ENCODE assay signal across 8 cellular contexts in the genomic region with DNA sequence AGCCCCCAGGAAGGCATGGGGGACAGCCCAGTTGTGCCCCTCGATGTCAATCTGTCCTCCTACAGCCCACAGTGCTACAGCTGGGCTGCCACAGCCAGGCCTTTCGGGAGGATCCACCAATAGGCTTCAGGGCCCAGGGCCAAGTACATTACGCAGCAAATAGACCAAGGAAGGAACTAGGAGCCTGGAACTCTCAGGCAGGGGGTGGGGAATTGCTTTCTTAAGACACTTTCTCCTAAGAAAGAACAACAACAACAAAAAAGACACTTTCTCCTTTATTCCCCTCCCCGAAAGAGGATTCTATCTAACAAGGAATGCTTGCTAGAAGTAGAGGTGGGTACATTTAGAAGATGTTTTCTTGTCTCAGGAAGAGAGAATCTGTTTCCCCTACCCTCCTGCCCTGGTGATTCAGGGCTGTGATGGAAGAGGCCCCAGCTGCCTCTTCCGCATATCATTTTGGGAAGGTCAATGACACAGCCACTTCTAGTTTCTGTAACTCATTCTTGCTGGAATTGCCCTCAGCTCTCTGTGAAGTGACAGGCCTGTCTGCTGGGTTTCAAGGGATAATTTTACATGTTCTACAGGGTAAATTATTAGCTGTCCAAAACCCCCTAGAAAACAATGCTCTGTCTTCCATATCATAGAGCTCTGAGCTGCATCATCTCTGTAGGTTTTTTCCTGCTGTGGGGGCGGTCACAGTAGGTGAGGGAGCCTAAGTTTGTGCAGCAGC. TPM values are rescaled to one million over a fixed set of nuclear protein-coding genes. Genes with fewer than 3 reads are reported as not detected.
DNase-seq lines count a peak whose midpoint lies in the region; ATAC-seq, FAIRE-seq and TF ChIP-seq lines count a peak whose summit lies in the region.

No MANE protein-coding gene starts in this region.

- H3K27ac ChIP-seq in upper lobe of left lung: peak overlapping the region; percentile 90 to 99 (median 96)

- peak; percentile 17 for FAIRE-seq in RCC 7860 (lab: Jason Lieb, UNC)

- peaks cover 90 to 93% (median 91%) of the 10 kb centered on the region in 4 donors for H3K4me1 ChIP-seq in upper lobe of left lung

- H3K9me3 ChIP-seq in upper lobe of left lung: no peaks in the 10 kb centered on the region

- no peaks in the 10 kb centered on the region for H3K36me3 Mint-ChIP-seq in CD14-positive monocyte
- peaks cover 6% of the 10 kb centered on the region for H3K36me3 Mint-ChIP-seq in dendritic cell treated with granulocyte-macrophage colony-stimulating factor and Interleukin-4, amounts not matched to agents 40 ng/mL and 50 ng/mL, for 4 days (ENCODE audit: low read depth)

- DNase-seq in CD14-positive monocyte (ENCODE audit: low spot score): peak; percentile 75
- DNase-seq in RCC 7860 (ENCODE audit: low spot score): peak; percentile 77
- DNase-seq in middle frontal gyrus (ENCODE audit: extremely low spot score, low spot score): peak; percentile 50
- peak in 1 of 2 donors; percentile 92 for DNase-seq in upper lobe of left lung
- DNase-seq in SW 1271 (lab: John Stamatoyannopoulos, UW): no peak
- no peak for DNase-seq in cortex of kidney (lab: John Stamatoyannopoulos, UW)

- peak overlapping the region in 6 of 7 donors; percentile 96 to 99 (median 99) for H3K27ac Mint-ChIP-seq in CD14-positive monocyte
- H3K27ac Mint-ChIP-seq in dendritic cell treated with granulocyte-macrophage colony-stimulating factor and Interleukin-4, amounts not matched to agents 40 ng/mL and 50 ng/mL, for 4 days: peak overlapping the region; percentile 96

- WGBS in upper lobe of left lung, 2 donors: 29 to 42% methylated on average over 6 of the region's 6 CpGs

- H3K9me3 Mint-ChIP-seq in CD14-positive monocyte: no peaks in the 10 kb centered on the region
- no peaks in the 10 kb centered on the region for H3K9me3 Mint-ChIP-seq in dendritic cell treated with granulocyte-macrophage colony-stimulating factor and Interleukin-4, amounts not matched to agents 40 ng/mL and 50 ng/mL, for 4 days

- peak; percentile 9 to 66 for ATAC-seq in upper lobe of left lung (ENCODE audit: low FRiP score in 2 of 2)

- H3K27me3 Mint-ChIP-seq in CD14-positive monocyte (ENCODE audit: low read depth in 3 of 3): peaks cover 0 to 3% (median 2%) of the 10 kb centered on the region in 3 donors
- H3K27me3 Mint-ChIP-seq in dendritic cell treated with granulocyte-macrophage colony-stimulating factor and Interleukin-4, amounts not matched to agents 40 ng/mL and 50 ng/mL, for 4 days: no peaks in the 10 kb centered on the region

- no peaks in the 10 kb centered on the region for H3K27me3 ChIP-seq in upper lobe of left lung

- H3K4me1 Mint-ChIP-seq in CD14-positive monocyte: peaks cover 73% of the 10 kb centered on the region
- H3K4me1 Mint-ChIP-seq in dendritic cell treated with granulocyte-macrophage colony-stimulating factor and Interleukin-4, amounts not matched to agents 40 ng/mL and 50 ng/mL, for 4 days (ENCODE audit: low read depth): peaks cover 86% of the 10 kb centered on the region

- no peaks in the 10 kb centered on the region for H3K36me3 ChIP-seq in upper lobe of left lung

- H3K4me3 Mint-ChIP-seq in CD14-positive monocyte: peak overlapping the region; percentile 75 to 83
- peak overlapping the region; percentile 64 for H3K4me3 Mint-ChIP-seq in dendritic cell treated with granulocyte-macrophage colony-stimulating factor and Interleukin-4, amounts not matched to agents 40 ng/mL and 50 ng/mL, for 4 days

- intact Hi-C loops in CD14-positive monocyte (cut with micrococcal nuclease): loop anchor here in 1 of 2 donors (2.0 kb wide), 1 partner anchor 16 kb away; no protein-coding TSS in a partner anchor
- intact Hi-C loops in dendritic cell treated with granulocyte-macrophage colony-stimulating factor and Interleukin-4, amounts not matched to agents 40 ng/mL and 50 ng/mL, for 4 days (cut with micrococcal nuclease): no loop called here

- TF ChIP-seq POLR2A in GM19193 (IDR thresholded peaks at IDR 0.05; ENCODE audit: extremely low read depth, insufficient read depth, insufficient read length): peak; percentile 46
- TF ChIP-seq POLR2A in upper lobe of left lung (IDR thresholded peaks at IDR 0.05): peak in 1 of 4 donors; percentile 69

- TF ChIP-seq CTCF in CD14-positive monocyte (IDR thresholded peaks at IDR 0.05) (no peak), upper lobe of left lung (IDR thresholded peaks at IDR 0.05) (no peak)

- no peak overlapping the region for H3K4me3 ChIP-seq in upper lobe of left lung

- TF ChIP-seq EP300 in upper lobe of left lung (IDR thresholded peaks at IDR 0.05): peak in 3 of 4 donors; percentile 1 to 70 (median 41)

RNA-seq across cellular contexts. Expression of a gene that starts 6.0 kb away (rescaled TPM):
- 100 to 1,000 TPM; 263 to 554 TPM for polyA plus RNA-seq in CD14-positive monocyte
- total RNA-seq in upper lobe of left lung: over 10,000 TPM in 5 of 6 donors, 1,000 to 10,000 TPM in 1; 9,697 to 52,390 (median 19,698) TPM

RNA-seq across cellular contexts. Expression of a gene that starts 32.1 kb away (rescaled TPM):
- 10 to 100 TPM; 18.6 to 29.7 TPM for polyA plus RNA-seq in CD14-positive monocyte
- 100 to 1,000 TPM in 1 of 6 donors, 10 to 100 TPM in 5; 64.0 to 120 (median 88.8) TPM for total RNA-seq in upper lobe of left lung

Comparison
In these comparisons a context has a peak if more than half of its experiments do, and no peak if none do; other contexts are left out.
1. DNase-seq: peak in CD14-positive monocyte (single experiment), RCC 7860 (single experiment) and middle frontal gyrus (single experiment); none in SW 1271 (0 of 2) and cortex of kidney (single experiment).